In the genomic region with DNA sequence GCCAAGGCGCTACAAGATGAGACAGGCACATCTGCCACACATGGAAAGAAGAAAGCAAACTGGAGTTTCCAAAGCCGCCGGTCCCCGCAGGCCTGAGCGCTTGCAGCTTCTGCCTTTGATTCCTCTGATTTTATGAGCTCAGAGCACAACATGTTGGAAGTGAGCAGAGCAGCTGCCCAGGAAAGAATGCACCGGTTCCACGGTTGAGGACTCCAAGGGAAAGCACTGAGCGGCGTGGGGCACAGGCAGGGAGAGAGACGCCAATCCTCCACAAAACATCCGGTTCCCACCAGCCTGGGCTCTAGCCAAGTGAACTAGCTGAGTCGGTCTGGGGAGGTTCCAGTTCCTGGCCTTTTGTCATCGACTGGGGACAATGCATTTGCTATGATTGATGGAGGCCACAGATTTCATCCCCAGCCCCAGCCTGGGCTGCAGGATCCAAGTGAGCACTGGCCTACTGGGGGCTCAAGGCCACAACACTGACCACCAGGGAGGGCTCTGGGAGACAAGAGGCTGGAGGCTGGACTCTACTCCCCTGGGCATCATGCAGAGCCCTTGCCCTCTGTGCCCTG, we compare ENCODE assay signal across 8 cellular contexts.
A peak's percentile ranks its signal among the peaks of the same experiment; 100 is the strongest.
DNase-seq lines count a peak whose midpoint lies in the region; ATAC-seq, FAIRE-seq and TF ChIP-seq lines count a peak whose summit lies in the region.

No MANE protein-coding gene starts in this region.

- H3K4me1 Mint-ChIP-seq in astrocyte (ENCODE audit: low read depth, unreplicated experiment): peaks cover 29% of the 10 kb centered on the region
- peaks cover 38 to 41% of the 10 kb centered on the region in 2 donors for H3K4me1 Mint-ChIP-seq in natural killer cell treated with Interleukin-12 subunit alpha and Interleukin-12 subunit beta and Interleukin-15 and Interleukin-18, amount 100 ng/mL, for 72 hours (ENCODE audit: low read depth in 2 of 2)

- H3K36me3 Mint-ChIP-seq in astrocyte (ENCODE audit: low read depth, unreplicated experiment): no peaks in the 10 kb centered on the region
- no peaks in the 10 kb centered on the region for H3K36me3 Mint-ChIP-seq in natural killer cell treated with Interleukin-12 subunit alpha and Interleukin-12 subunit beta and Interleukin-15 and Interleukin-18, amount 100 ng/mL, for 72 hours

- no peak overlapping the region for H3K27ac Mint-ChIP-seq in astrocyte (ENCODE audit: unreplicated experiment)
- H3K27ac Mint-ChIP-seq in natural killer cell treated with Interleukin-12 subunit alpha and Interleukin-12 subunit beta and Interleukin-15 and Interleukin-18, amount 100 ng/mL, for 72 hours: no peak overlapping the region

- H2AFZ ChIP-seq in astrocyte (ENCODE audit: low read depth, low read length): peak overlapping the region; percentile 12

- H3K27ac ChIP-seq in astrocyte (ENCODE audit: low read depth, low read length) (no peak overlapping the region), right cardiac atrium (ENCODE audit: low read length) (peak overlapping the region; percentile 81)

- WGBS in right cardiac atrium: 14% methylated on average over 13 of the region's 13 CpGs

- intact Hi-C loops in right cardiac atrium (cut with DNase I): loop anchor here in 1 of 4 donors (10.0 kb wide), 2 partner anchors 112 to 212 kb away; no protein-coding TSS in a partner anchor

- peak; percentile 77 to 78 for ATAC-seq in right cardiac atrium
- ATAC-seq in HG02938 (IDR thresholded peaks at IDR 0.05; ENCODE audit: unreplicated experiment): no peak
- ATAC-seq in GM21723 (IDR thresholded peaks at IDR 0.05; ENCODE audit: unreplicated experiment): no peak
- no peak for ATAC-seq in natural killer cell treated with Interleukin-12 subunit alpha and Interleukin-12 subunit beta and Interleukin-15 and Interleukin-18, amount 100 ng/mL, for 72 hours

- peaks cover 29% of the 10 kb centered on the region for H3K4me1 ChIP-seq in astrocyte (ENCODE audit: insufficient read depth, low read length)
- H3K4me1 ChIP-seq in right cardiac atrium (ENCODE audit: control insufficient read depth, insufficient read depth, low read length): peaks cover 19% of the 10 kb centered on the region

- no peaks in the 10 kb centered on the region for H3K79me2 ChIP-seq in astrocyte (ENCODE audit: insufficient read depth, low read length)

- H3K9ac ChIP-seq in astrocyte (ENCODE audit: low read length): peak overlapping the region; percentile 44

- no peak overlapping the region for H3K4me3 Mint-ChIP-seq in astrocyte (ENCODE audit: unreplicated experiment)
- no peak overlapping the region for H3K4me3 Mint-ChIP-seq in natural killer cell treated with Interleukin-12 subunit alpha and Interleukin-12 subunit beta and Interleukin-15 and Interleukin-18, amount 100 ng/mL, for 72 hours

- H3K36me3 ChIP-seq in astrocyte (ENCODE audit: insufficient read depth, low read length): no peaks in the 10 kb centered on the region

- H3K4me2 ChIP-seq in astrocyte (ENCODE audit: low read length): peak overlapping the region; percentile 60

- no peaks in the 10 kb centered on the region for H3K27me3 ChIP-seq in astrocyte (ENCODE audit: insufficient read depth, low read length)
- no peaks in the 10 kb centered on the region for H3K27me3 ChIP-seq in right cardiac atrium (ENCODE audit: control insufficient read depth, insufficient read depth)

- no peaks in the 10 kb centered on the region for H3K27me3 Mint-ChIP-seq in astrocyte (ENCODE audit: low read depth, unreplicated experiment)
- no peaks in the 10 kb centered on the region for H3K27me3 Mint-ChIP-seq in natural killer cell treated with Interleukin-12 subunit alpha and Interleukin-12 subunit beta and Interleukin-15 and Interleukin-18, amount 100 ng/mL, for 72 hours

- TF ChIP-seq CTCF in astrocyte (IDR thresholded peaks at IDR 0.05; ENCODE audit: insufficient read depth, low read depth, low read length) (no peak), retinal pigment epithelial cell (conservative IDR thresholded peaks at IDR 0.05; ENCODE audit: low read depth, low read length) (no peak)

- H3K4me3 ChIP-seq in astrocyte (ENCODE audit: insufficient read depth, low read depth, low read length) (peak overlapping the region; percentile 11), right cardiac atrium (ENCODE audit: low read length) (no peak overlapping the region), retinal pigment epithelial cell (ENCODE audit: low read length) (no peak overlapping the region)

- H3K9me3 Mint-ChIP-seq in astrocyte (ENCODE audit: unreplicated experiment): peaks cover 12% of the 10 kb centered on the region
- H3K9me3 Mint-ChIP-seq in natural killer cell treated with Interleukin-12 subunit alpha and Interleukin-12 subunit beta and Interleukin-15 and Interleukin-18, amount 100 ng/mL, for 72 hours: no peaks in the 10 kb centered on the region

- H3K9me3 ChIP-seq in astrocyte (ENCODE audit: insufficient read depth, low read depth, low read length) (peaks cover 5% of the 10 kb centered on the region), right cardiac atrium (ENCODE audit: control insufficient read depth, low read length) (no peaks in the 10 kb centered on the region)

- no peaks in the 10 kb centered on the region for H4K20me1 ChIP-seq in astrocyte (ENCODE audit: insufficient read depth, low read length)

- FAIRE-seq in astrocyte (lab: Jason Lieb, UNC): no peak

- DNase-seq in DMS153 (lab: John Stamatoyannopoulos, UW) (peak; percentile 39), astrocyte (ENCODE audit: low read depth) (peak; percentile 54), right cardiac atrium (peak; percentile 87 to 94 (median 92)), retinal pigment epithelial cell (ENCODE audit: low read depth) (peak; percentile 32), retina (no peak)
- DNase-seq in natural killer cell treated with Interleukin-12 subunit alpha and Interleukin-12 subunit beta and Interleukin-15 and Interleukin-18, amount 100 ng/mL, for 72 hours (ENCODE audit: low spot score): no peak

Comparison
In these comparisons a context has a peak if more than half of its experiments do, and no peak if none do; other contexts are left out.
1. DNase-seq: peak in DMS153 (single experiment), astrocyte (single experiment), right cardiac atrium (3 of 3) and retinal pigment epithelial cell (single experiment); none in retina (single experiment) and natural killer cell treated with Interleukin-12 subunit alpha and Interleukin-12 subunit beta and Interleukin-15 and Interleukin-18, amount 100 ng/mL, for 72 hours (single experiment).
2. ATAC-seq: peak in right cardiac atrium (2 of 2); none in HG02938 (single experiment), GM21723 (single experiment) and natural killer cell treated with Interleukin-12 subunit alpha and Interleukin-12 subunit beta and Interleukin-15 and Interleukin-18, amount 100 ng/mL, for 72 hours (0 of 2).